1 cellular context compared by ENCODE assay signal in genomic region chrX:106718709-106719108, GRCh38.
A peak's percentile ranks its signal among the peaks of the same experiment; 100 is the strongest.
TF ChIP-seq lines count a peak whose summit lies in the region.

No MANE protein-coding gene starts in this region.

TF ChIP-seq in HepG2, 621 proteins besides CTCF, POLR2A, EP300 and RAD21 (continued from another document and continues in another):
- no peak for TF ChIP-seq ZNF512B (CRISPR knock-in tag; IDR thresholded peaks at IDR 0.05; ENCODE audit: borderline replicate concordance)
- TF ChIP-seq ZNF740 (CRISPR knock-in tag; IDR thresholded peaks at IDR 0.05) = no peak
- TF ChIP-seq ZNF547 (CRISPR knock-in tag; IDR thresholded peaks at IDR 0.05) = no peak
- TF ChIP-seq ZNF264 (CRISPR knock-in tag; IDR thresholded peaks at IDR 0.05) = peak; percentile 64; the same call in 1 of the 2 replicates
- TF ChIP-seq ZNF160 (CRISPR knock-in tag; IDR thresholded peaks at IDR 0.05) = no peak
- TF ChIP-seq E2F1 (CRISPR knock-in tag; IDR thresholded peaks at IDR 0.05) = no peak
- TF ChIP-seq SMC3 (IDR thresholded peaks at IDR 0.05; ENCODE audit: low read length) = no peak
- TF ChIP-seq MATR3 (CRISPR knock-in tag; IDR thresholded peaks at IDR 0.05) = no peak
- TF ChIP-seq GMEB2 (CRISPR knock-in tag; IDR thresholded peaks at IDR 0.05; ENCODE audit: low read depth) = no peak
- no peak for TF ChIP-seq ZSCAN12 (CRISPR knock-in tag; IDR thresholded peaks at IDR 0.05)
- TF ChIP-seq NFE2 (CRISPR knock-in tag; IDR thresholded peaks at IDR 0.05) = no peak
- TF ChIP-seq ZNF138 (CRISPR knock-in tag; IDR thresholded peaks at IDR 0.05; ENCODE audit: low read depth) = no peak
- TF ChIP-seq FOXO1 (CRISPR knock-in tag; IDR thresholded peaks at IDR 0.05) = peak; percentile 88
- TF ChIP-seq PRPF4 (IDR thresholded peaks at IDR 0.05; ENCODE audit: low read depth, low read length, poor library complexity, severe bottlenecking) = no peak
- no peak for TF ChIP-seq ZBTB33 (CRISPR knock-in tag; IDR thresholded peaks at IDR 0.05)
- TF ChIP-seq ONECUT2 (CRISPR knock-in tag; IDR thresholded peaks at IDR 0.05) = peak; percentile 82
- TF ChIP-seq ZNF607 (CRISPR knock-in tag; IDR thresholded peaks at IDR 0.05; ENCODE audit: borderline replicate concordance) = no peak
- peak; percentile 74; the same call in 1 of the 2 replicates for TF ChIP-seq TBX3 (IDR thresholded peaks at IDR 0.05; ENCODE audit: borderline replicate concordance)
- no peak for TF ChIP-seq ZFY (CRISPR knock-in tag; IDR thresholded peaks at IDR 0.05)
- TF ChIP-seq RARA (CRISPR knock-in tag; IDR thresholded peaks at IDR 0.05) = no peak
- TF ChIP-seq PATZ1 (CRISPR knock-in tag; IDR thresholded peaks at IDR 0.05) = no peak
- TF ChIP-seq USF2 (IDR thresholded peaks at IDR 0.05; ENCODE audit: low read depth, low read length) = no peak
- TF ChIP-seq USF2 (CRISPR knock-in tag; IDR thresholded peaks at IDR 0.05; ENCODE audit: borderline replicate concordance) = no peak
- no peak for TF ChIP-seq MXD1 (CRISPR knock-in tag; IDR thresholded peaks at IDR 0.05)
- TF ChIP-seq NR2F6 (IDR thresholded peaks at IDR 0.05) = no peak
- no peak for TF ChIP-seq NR2F6 (CRISPR knock-in tag; IDR thresholded peaks at IDR 0.05)
- no peak for TF ChIP-seq HNF1B (CRISPR knock-in tag; IDR thresholded peaks at IDR 0.05)
- TF ChIP-seq NCOA1 (CRISPR knock-in tag; IDR thresholded peaks at IDR 0.05) = no peak
- TF ChIP-seq ZNF451 (CRISPR knock-in tag; IDR thresholded peaks at IDR 0.05) = no peak
- no peak for TF ChIP-seq PRDM4 (CRISPR knock-in tag; IDR thresholded peaks at IDR 0.05; ENCODE audit: borderline replicate concordance)
- 0 out of 2 replicates have a peak, but pooled peaks have one; percentile 59 for TF ChIP-seq KDM6A (CRISPR knock-in tag; IDR thresholded peaks at IDR 0.05; ENCODE audit: low read depth)
- TF ChIP-seq DNMT3B (CRISPR knock-in tag; conservative IDR thresholded peaks at IDR 0.05) = no peak
- TF ChIP-seq PPARG (CRISPR knock-in tag; conservative IDR thresholded peaks at IDR 0.05) = 0 out of 2 replicates have a peak, but pooled peaks have one; percentile 16
- TF ChIP-seq TBL1XR1 (IDR thresholded peaks at IDR 0.05; ENCODE audit: borderline replicate concordance, low read length, partially characterized antibody) = no peak
- no peak for TF ChIP-seq TEAD2 (CRISPR knock-in tag; IDR thresholded peaks at IDR 0.05)
- TF ChIP-seq ZNF282 (IDR thresholded peaks at IDR 0.05; ENCODE audit: partially characterized antibody) = no peak
- peak; percentile 76; the same call in 1 of the 2 replicates for TF ChIP-seq FOXP1 (IDR thresholded peaks at IDR 0.05)
- TF ChIP-seq FOXP1 (CRISPR knock-in tag; IDR thresholded peaks at IDR 0.05) = peak; percentile 85
- no peak for TF ChIP-seq ATF5 (CRISPR knock-in tag; IDR thresholded peaks at IDR 0.05; ENCODE audit: low read depth)
- no peak for TF ChIP-seq MXD4 (CRISPR knock-in tag; IDR thresholded peaks at IDR 0.05)
- no peak for TF ChIP-seq HNRNPK (IDR thresholded peaks at IDR 0.05; ENCODE audit: low read depth, low read length, poor library complexity, severe bottlenecking)
- no peak for TF ChIP-seq HOMEZ (CRISPR knock-in tag; IDR thresholded peaks at IDR 0.05; ENCODE audit: low read depth)
- no peak for TF ChIP-seq PHF21A (CRISPR knock-in tag; IDR thresholded peaks at IDR 0.05)
- no peak for TF ChIP-seq ZBTB1 (CRISPR knock-in tag; IDR thresholded peaks at IDR 0.05; ENCODE audit: borderline replicate concordance)
- TF ChIP-seq CHD2 (IDR thresholded peaks at IDR 0.05; ENCODE audit: low read depth, low read length) = no peak
- no peak for TF ChIP-seq GLI4 (CRISPR knock-in tag; IDR thresholded peaks at IDR 0.05; ENCODE audit: borderline replicate concordance)
- TF ChIP-seq ZNF24 (IDR thresholded peaks at IDR 0.05) = no peak
- no peak for TF ChIP-seq SMARCE1 (IDR thresholded peaks at IDR 0.05; ENCODE audit: borderline replicate concordance)
